ENCODE assay signal across 8 cellular contexts in genomic region chr17:40560592-40561293, GRCh38. TPM values are rescaled to one million over a fixed set of nuclear protein-coding genes. Genes with fewer than 3 reads are reported as not detected.
A peak's percentile ranks its signal among the peaks of the same experiment; 100 is the strongest.
DNase-seq lines count a peak whose midpoint lies in the region; ATAC-seq and TF ChIP-seq lines count a peak whose summit lies in the region.

No MANE protein-coding gene starts in this region.

- RAD21 ChIA-PET in HCT116 (lab: Charles Lee; ENCODE audit: low non-redundant PET in 1 of 2, low total read pairs in 2 of 2, uncharacterized antibody in 2 of 2, unreplicated experiment in 2 of 2): interaction anchor here (0.9 to 2.6 kb wide), 6 partner anchors 27 to 202 kb away, joined by 3 to 14 read pairs (median 4); no protein-coding TSS in a partner anchor

- H3K36me3 Mint-ChIP-seq in activated T-cell treated with anti-CD3 and anti-CD28 coated beads, Interleukin-2, amount 50 U/mL, for 24 hours (ENCODE audit: low read depth): peaks cover 96% of the 10 kb centered on the region

- peaks cover 10 to 16% of the 10 kb centered on the region in 2 experiments for H3K4me1 ChIP-seq in HCT116 (ENCODE audit: control insufficient read depth in 1 of 2, insufficient read depth in 2 of 2, low read length in 2 of 2)
- H3K4me1 ChIP-seq in OCI-LY1 (ENCODE audit: insufficient read depth, low read length, severe bottlenecking): peaks cover 45% of the 10 kb centered on the region
- peaks cover 26% of the 10 kb centered on the region for H3K4me1 ChIP-seq in hepatocyte (ENCODE audit: insufficient read depth)

- H3K4me2 ChIP-seq in HCT116 (ENCODE audit: low read length) (peak overlapping the region; percentile 63), OCI-LY1 (ENCODE audit: low read length) (peak overlapping the region; percentile 82), hepatocyte (peak overlapping the region; percentile 40)

- TF ChIP-seq CTCF in GM10266 (IDR thresholded peaks at IDR 0.05; ENCODE audit: control insufficient read depth, insufficient read depth, low read depth, missing control alignments): no peak
- no peak for TF ChIP-seq CTCF in HCT116 (IDR thresholded peaks at IDR 0.05 in 2 of 3, conservative IDR thresholded peaks at IDR 0.05 in 1 of 3; ENCODE audit: borderline replicate concordance in 1 of 3, insufficient read depth in 1 of 3, low read depth in 2 of 3, low read length in 2 of 3)
- peak; percentile 34; the same call in 1 of the 2 replicates for TF ChIP-seq CTCF in OCI-LY1 (IDR thresholded peaks at IDR 0.05; ENCODE audit: low read length)
- TF ChIP-seq CTCF in hepatocyte (IDR thresholded peaks at IDR 0.05; ENCODE audit: poor library complexity): no peak

- H3K27me3 ChIP-seq in HCT116 (ENCODE audit: insufficient read depth, low read length) (no peaks in the 10 kb centered on the region), OCI-LY1 (ENCODE audit: insufficient read depth, low read length) (peaks cover 5% of the 10 kb centered on the region; the same call in 1 of the 2 replicates), hepatocyte (no peaks in the 10 kb centered on the region)

- WGBS in hepatocyte (ENCODE audit: low lambda C conversion rate, missing lambda C conversion rate): 80% methylated on average over 24 of the region's 24 CpGs

- TF ChIP-seq RAD21 in HCT116 (IDR thresholded peaks at IDR 0.05; ENCODE audit: low read depth): no peak

- no peak for TF ChIP-seq POLR2A in HCT116 (IDR thresholded peaks at IDR 0.05; ENCODE audit: borderline replicate concordance, extremely low read depth, insufficient read depth, insufficient read length)

- H3K9me2 ChIP-seq in HCT116 (ENCODE audit: insufficient read depth): no peaks in the 10 kb centered on the region
- no peaks in the 10 kb centered on the region for H3K9me2 ChIP-seq in OCI-LY1 (ENCODE audit: low read depth, low read length)
- H3K9me2 ChIP-seq in hepatocyte (replicated peaks; ENCODE audit: insufficient read depth): no peaks in the 10 kb centered on the region

- H3K36me3 ChIP-seq in HCT116 (ENCODE audit: control insufficient read depth in 1 of 2, insufficient read depth in 2 of 2, low read length in 2 of 2) (no peaks in the 10 kb centered on the region), OCI-LY1 (ENCODE audit: insufficient read depth, low read length) (no peaks in the 10 kb centered on the region), hepatocyte (replicated peaks; ENCODE audit: insufficient read depth, low read depth) (no peaks in the 10 kb centered on the region)

- DNase-seq in GM10266 (ENCODE audit: extremely low spot score): peak; percentile 73
- no peak for DNase-seq in HCT116 (ENCODE audit: low read depth, low spot score)
- DNase-seq in activated T-cell treated with anti-CD3 and anti-CD28 coated beads, Interleukin-2, amount 50 U/mL, for 24 hours: peak; percentile 81
- peak; percentile 5 for DNase-seq in hepatocyte (ENCODE audit: low spot score)
- DNase-seq in stimulated activated CD8-positive, alpha-beta memory T cell treated with anti-CD3 and anti-CD28 coated beads, Interleukin-12 subunit alpha, Interleukin-12 subunit beta, amount 100 ng/mL, for 1 hour (ENCODE audit: low read depth): peak; percentile 63
- no peak for DNase-seq in HuH-7.5 (ENCODE audit: low spot score)
- no peak for DNase-seq in UCSD-AML1 (lab: John Stamatoyannopoulos, UW; ENCODE audit: unreplicated experiment)

- peak overlapping the region; percentile 52 for H2AFZ ChIP-seq in HCT116 (ENCODE audit: low read depth, low read length, poor library complexity, severe bottlenecking)
- no peak overlapping the region for H2AFZ ChIP-seq in OCI-LY1 (ENCODE audit: low read length)
- peak overlapping the region; percentile 24 for H2AFZ ChIP-seq in hepatocyte

- no peaks in the 10 kb centered on the region for H3K27me3 Mint-ChIP-seq in activated T-cell treated with anti-CD3 and anti-CD28 coated beads, Interleukin-2, amount 50 U/mL, for 24 hours

- H3K9me3 Mint-ChIP-seq in activated T-cell treated with anti-CD3 and anti-CD28 coated beads, Interleukin-2, amount 50 U/mL, for 24 hours: no peaks in the 10 kb centered on the region

- H3K9ac ChIP-seq in HCT116 (ENCODE audit: low read length) (peak overlapping the region; percentile 21; the same call in 1 of the 2 replicates), OCI-LY1 (ENCODE audit: low read length) (peak overlapping the region; percentile 35; the same call in 1 of the 2 replicates)

- H3K4me1 Mint-ChIP-seq in activated T-cell treated with anti-CD3 and anti-CD28 coated beads, Interleukin-2, amount 50 U/mL, for 24 hours (ENCODE audit: low read depth): peaks cover 89% of the 10 kb centered on the region

- H3K79me2 ChIP-seq in HCT116 (ENCODE audit: insufficient read depth, low read length): no peaks in the 10 kb centered on the region
- H3K79me2 ChIP-seq in OCI-LY1 (ENCODE audit: insufficient read depth, low read length): no peaks in the 10 kb centered on the region
- H3K79me2 ChIP-seq in hepatocyte: no peaks in the 10 kb centered on the region

- H3F3A ChIP-seq in OCI-LY1 (ENCODE audit: insufficient read depth, low read length): no peaks in the 10 kb centered on the region

- intact Hi-C loops in HCT116 (cut with micrococcal nuclease): loop anchor here (1.0 kb wide), 3 partner anchors 119 to 202 kb away; no protein-coding TSS in a partner anchor

- peak overlapping the region; percentile 91 for H3K4me3 Mint-ChIP-seq in activated T-cell treated with anti-CD3 and anti-CD28 coated beads, Interleukin-2, amount 50 U/mL, for 24 hours

- POLR2A ChIA-PET in HCT116 (lab: Charles Lee): interaction anchor here (1.3 to 1.5 kb wide), 3 partner anchors 26 to 198 kb away, joined by 3 to 6 read pairs (median 5); partner anchors contain the start of gene TOP2A

- H3K4me3 ChIP-seq in HCT116 (replicated peaks in 1 of 2; ENCODE audit: low read depth in 1 of 2, low read length in 2 of 2): peak overlapping the region; percentile 21; a peak in 2 of 4 replicates
- peak overlapping the region; percentile 40 for H3K4me3 ChIP-seq in OCI-LY1 (ENCODE audit: low read depth, low read length, poor library complexity, severe bottlenecking)
- no peak overlapping the region for H3K4me3 ChIP-seq in hepatocyte

- H3K27ac ChIP-seq in HCT116 (ENCODE audit: low read depth, low read length) (no peak overlapping the region; the same call in 1 of the 2 replicates), OCI-LY1 (ENCODE audit: low read depth, low read length, poor library complexity, severe bottlenecking) (peak overlapping the region; percentile 24), hepatocyte (no peak overlapping the region)

- CTCF ChIA-PET in HCT116 (lab: Charles Lee): interaction anchor here (0.8 to 3.1 kb wide), 18 partner anchors 9 to 261 kb away, joined by 3 to 34 read pairs (median 5); partner anchors contain the start of genes TNS4 and TOP2A

- H3K9me3 ChIP-seq in HCT116 (ENCODE audit: control insufficient read depth in 1 of 2, insufficient read depth in 1 of 2, low read depth in 1 of 2, low read length in 2 of 2) (no peaks in the 10 kb centered on the region), OCI-LY1 (ENCODE audit: low read length) (no peaks in the 10 kb centered on the region), hepatocyte (ENCODE audit: low read depth) (no peaks in the 10 kb centered on the region)

- peak; percentile 43 for ATAC-seq in HCT116

- BruUV-seq in HCT116 (replicated peaks; lab: Mats Ljungman, UMichigan): no TSS peak

- H4K20me1 ChIP-seq in HCT116 (ENCODE audit: insufficient read depth) (no peaks in the 10 kb centered on the region), OCI-LY1 (ENCODE audit: insufficient read depth, low read length) (no peaks in the 10 kb centered on the region), hepatocyte (ENCODE audit: insufficient read depth, poor library complexity, severe bottlenecking) (no peaks in the 10 kb centered on the region)

- peak overlapping the region; percentile 100 for H3K27ac Mint-ChIP-seq in activated T-cell treated with anti-CD3 and anti-CD28 coated beads, Interleukin-2, amount 50 U/mL, for 24 hours

TF ChIP-seq in HCT116, 20 proteins besides CTCF, POLR2A, EP300 and RAD21:
- no peak for TF ChIP-seq EGR1 (IDR thresholded peaks at IDR 0.05; ENCODE audit: low read depth)
- TF ChIP-seq FOSL1 (IDR thresholded peaks at IDR 0.05; ENCODE audit: low read depth): no peak
- TF ChIP-seq SP1 (IDR thresholded peaks at IDR 0.05; ENCODE audit: low read depth): no peak
- TF ChIP-seq ATF3 (IDR thresholded peaks at IDR 0.05): no peak
- 0 out of 2 replicates have a peak, but pooled peaks have one; percentile 7 for TF ChIP-seq POLR2AphosphoS5 (IDR thresholded peaks at IDR 0.05; ENCODE audit: low read depth, low read length)

RNA-seq across cellular contexts. Expression of gene CCR7, which starts 4.5 kb away (rescaled TPM):
- total RNA-seq in HCT116 (2021; ENCODE audit: unreplicated experiment) (0.69 TPM), hepatocyte (0.16 and 2.8 TPM in 2 replicates)
- polyA plus RNA-seq in HCT116 (2012): 0.15 TPM in 1 of 2 replicates, not detected in the other
- polyA plus RNA-seq in hepatocyte: 2.9 and 4.1 TPM in 2 replicates

RNA-seq across cellular contexts. Expression of gene TNS4, which starts 59.3 kb away (rescaled TPM):
- 36.6 TPM for total RNA-seq in HCT116 (2021; ENCODE audit: unreplicated experiment)
- 7.4 and 9.3 TPM in 2 replicates for polyA plus RNA-seq in HCT116 (2012)
- total RNA-seq in hepatocyte: not detected in 2 replicates
- polyA plus RNA-seq in hepatocyte: 0.07 TPM in 2 replicates

Comparison
In these comparisons a context has a peak if more than half of its experiments do, and no peak if none do; other contexts are left out.
1. DNase-seq: peak in GM10266 (single experiment), activated T-cell treated with anti-CD3 and anti-CD28 coated beads, Interleukin-2, amount 50 U/mL, for 24 hours (single experiment), hepatocyte (single experiment) and stimulated activated CD8-positive, alpha-beta memory T cell treated with anti-CD3 and anti-CD28 coated beads, Interleukin-12 subunit alpha, Interleukin-12 subunit beta, amount 100 ng/mL, for 1 hour (single experiment); none in HCT116 (single experiment), HuH-7.5 (single experiment) and UCSD-AML1 (single experiment).
2. RNA of gene TNS4, which starts 59.3 kb away (total RNA-seq): 36.6 TPM in HCT116 (single experiment); not detected in hepatocyte; every median in the first group is over 10 times any median in the second.
3. Peak in every context shown above with its lines, with median percentiles within 50 percentile points of each other: H3K4me2 ChIP-seq.